Comparison of ENCODE assay signal across 1 cellular context in genomic region chr3:53773330-53773583, GRCh38.
TF ChIP-seq lines count a peak whose summit lies in the region.

No MANE protein-coding gene starts in this region.

TF ChIP-seq in GM23338, 12 proteins besides CTCF, POLR2A, EP300 and RAD21:
- TF ChIP-seq ZNF462 (CRISPR knock-in tag; IDR thresholded peaks at IDR 0.05) (no peak), JUNB (IDR thresholded peaks at IDR 0.05; ENCODE audit: unreplicated experiment) (no peak), POLR2AphosphoS5 (IDR thresholded peaks at IDR 0.05; ENCODE audit: low read depth) (no peak), EZH2phosphoT487 (IDR thresholded peaks at IDR 0.05; ENCODE audit: unreplicated experiment) (no peak), ZNF331 (CRISPR knock-in tag; IDR thresholded peaks at IDR 0.05; ENCODE audit: low read depth) (no peak), CREB1 (CRISPR knock-in tag; IDR thresholded peaks at IDR 0.05; ENCODE audit: low read depth) (no peak), EZH2 (IDR thresholded peaks at IDR 0.05; ENCODE audit: low read depth, unreplicated experiment) (no peak), NANOG (IDR thresholded peaks at IDR 0.05; ENCODE audit: borderline replicate concordance) (no peak), REST (IDR thresholded peaks at IDR 0.05; ENCODE audit: unreplicated experiment) (no peak), ETS1 (IDR thresholded peaks at IDR 0.05) (no peak), ZNF114 (CRISPR knock-in tag; IDR thresholded peaks at IDR 0.05) (no peak), STAT1 (IDR thresholded peaks at IDR 0.05; ENCODE audit: unreplicated experiment) (no peak)
